25 cellular contexts compared by ENCODE assay signal in the genomic region with DNA sequence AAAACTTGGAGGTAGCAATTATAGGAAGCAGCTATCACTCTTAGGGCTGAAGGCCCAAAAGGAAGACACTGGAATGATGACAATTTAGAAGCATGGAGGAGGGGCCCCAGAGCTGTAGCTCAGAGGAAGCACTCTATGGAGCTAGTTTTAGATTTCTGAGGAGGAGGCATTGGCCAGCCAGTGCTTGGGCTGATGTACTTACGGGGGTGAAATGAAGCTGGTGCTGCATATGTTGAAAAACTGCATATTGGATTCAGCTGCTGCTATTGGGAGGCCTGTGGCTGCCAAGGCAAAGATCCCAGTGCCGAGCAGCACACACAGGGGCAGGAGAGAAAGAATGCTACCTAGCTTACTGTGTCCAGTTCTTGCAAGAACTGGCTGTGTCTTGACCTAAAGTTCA. TPM values are rescaled to one million over a fixed set of nuclear protein-coding genes. Genes with fewer than 3 reads are reported as not detected.
"Had no signal": no experiment of that assay in that cellular context is flagged by ENCODE, and none has a peak within 500 bp of the region (broad histone marks: within the 10 kb centered on the region; RNA-seq: fewer than 3 reads in every experiment).

No MANE protein-coding gene starts in this region.

- ATAC-seq: activated CD4-positive, alpha-beta T cell treated with anti-CD3 and anti-CD28 coated beads for 36 hours; stimulated activated naive CD8-positive, alpha-beta T cell treated with anti-CD3 and anti-CD28 coated beads, Interleukin-15, Interleukin-2, amounts not matched to agents 100 U/mL and 50 U/mL, for 24 hours; upper lobe of right lung had no signal

- H3K4me3 ChIP-seq: breast epithelium, colonic mucosa, left lung, prostate gland, thyroid gland, upper lobe of right lung had no signal

- H3K27ac ChIP-seq: breast epithelium, colonic mucosa, left lung, prostate gland, thyroid gland, upper lobe of right lung had no signal

- H3K36me3 ChIP-seq: breast epithelium, colonic mucosa, left lung, prostate gland, thyroid gland, upper lobe of right lung had no signal

- DNase-seq: activated B cell treated with CpG ODN at 0.5 μM for 24 hours; activated CD4-positive, alpha-beta T cell treated with anti-CD3 and anti-CD28 coated beads for 36 hours; activated CD4-positive, alpha-beta T cell treated with anti-CD3 and anti-CD28 coated beads, Interleukin-2, amount 50 U/mL, for 4 hours; activated CD8-positive, alpha-beta memory T cell treated with anti-CD3 and anti-CD28 coated beads for 24 hours; activated naive CD4-positive, alpha-beta T cell treated with Interleukin-2 at 50 U/mL for 16 hours; activated naive CD8-positive, alpha-beta T cell treated with anti-CD3 and anti-CD28 coated beads for 36 hours; activated T-cell treated with anti-CD3 and anti-CD28 coated beads, Interleukin-2, amount 50 U/mL, for 48 hours; colonic mucosa; foreskin fibroblast; left lung; stimulated activated CD4-positive, alpha-beta T cell treated with anti-CD3 and anti-CD28 coated beads, Interleukin-12 subunit alpha, Interleukin-12 subunit beta, amount 100 ng/mL, for 4 hours; stimulated activated CD4-positive, alpha-beta T cell treated with anti-CD3 and anti-CD28 coated beads, Interleukin-4, amount 100 ng/mL, for 4 hours; stimulated activated naive CD8-positive, alpha-beta T cell treated with anti-CD3 and anti-CD28 coated beads, Interleukin-15, Interleukin-2, amounts not matched to agents 100 U/mL and 50 U/mL, for 24 hours; T-helper 9 cell; thyroid gland; upper lobe of right lung had no signal

- H3K27me3 ChIP-seq: breast epithelium, colonic mucosa, left lung, thyroid gland, upper lobe of right lung had no signal

- H3K9me3 ChIP-seq: breast epithelium, colonic mucosa, left lung, prostate gland, thyroid gland, upper lobe of right lung had no signal

- H3K4me1 ChIP-seq: breast epithelium, colonic mucosa, left lung, prostate gland, thyroid gland, upper lobe of right lung had no signal

RNA-seq across cellular contexts. Expression of a gene that starts 53.9 kb away (rescaled TPM):
- total RNA-seq: activated CD4-positive, alpha-beta T cell treated with anti-CD3 and anti-CD28 coated beads for 36 hours; activated naive CD8-positive, alpha-beta T cell treated with anti-CD3 and anti-CD28 coated beads for 36 hours; breast epithelium; colonic mucosa; epithelial cell of proximal tubule; fibroblast of lung; kidney epithelial cell; left lung; mononuclear cell; neural crest cell; osteocyte; prostate gland; T-helper 1 cell treated with Interleukin-12 subunit alpha and Interleukin-12 subunit beta and Interleukin-4 antibody, amounts not matched to agents 30 ng/mL and 1 ng/mL, for 36 hours; thyroid gland; upper lobe of right lung had no signal
- polyA plus RNA-seq: fibroblast of lung had no signal
